In the genomic region with DNA sequence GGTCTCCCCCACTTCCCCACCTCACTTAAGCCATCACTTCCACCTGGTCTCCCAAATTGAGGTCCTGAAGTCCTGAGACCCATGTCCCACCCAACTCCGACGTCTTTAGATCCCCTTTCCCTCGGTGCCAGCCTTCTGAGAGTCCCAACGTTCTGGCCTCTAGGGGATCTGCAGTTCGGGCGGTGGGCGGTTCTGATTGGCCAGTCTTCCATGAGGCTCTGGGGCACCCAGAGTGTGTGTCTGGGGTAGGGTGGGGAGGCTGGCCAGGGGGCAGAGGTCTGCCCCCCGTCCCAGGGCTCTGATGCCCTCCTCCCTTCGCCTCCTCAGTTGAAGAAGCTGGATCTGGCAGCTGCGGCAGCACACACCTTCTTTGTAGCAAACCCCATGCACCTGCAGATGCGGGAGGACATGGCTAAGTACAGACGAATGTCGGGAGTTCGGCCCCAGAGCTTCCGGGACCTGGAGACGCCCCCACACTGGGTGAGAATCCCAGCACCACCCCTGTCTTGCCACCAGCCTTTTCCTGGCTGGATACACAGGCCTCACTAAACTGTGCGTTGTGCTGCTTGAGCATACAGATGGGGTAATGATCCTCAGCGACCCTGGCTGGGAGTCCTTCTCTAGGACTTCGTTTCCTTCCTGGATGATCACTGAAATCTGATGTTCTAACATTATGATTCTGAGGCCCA, we compare ENCODE assay signal across 8 cellular contexts. TPM values are rescaled to one million over a fixed set of nuclear protein-coding genes. Genes with fewer than 3 reads are reported as not detected.
DNase-seq lines count a peak whose midpoint lies in the region; ATAC-seq and TF ChIP-seq lines count a peak whose summit lies in the region.

No MANE protein-coding gene starts in this region.

- H3K27ac ChIP-seq in 22Rv1 (peak overlapping the region; percentile 92), tibial nerve (peak overlapping the region; percentile 73 to 95 (median 86))

- TF ChIP-seq EP300 in tibial nerve (IDR thresholded peaks at IDR 0.05): no peak

- no peak for TF ChIP-seq POLR2A in tibial nerve (IDR thresholded peaks at IDR 0.05)

- in situ Hi-C loops in astrocyte of the cerebellum (cut with HindIII; ENCODE audit: low sequenced_read_pairs): no loop called here
- in situ Hi-C loops in GM13976 (cut with MboI; ENCODE audit: low sequenced_read_pairs, unreplicated experiment): loop anchor here (10.0 kb wide), 1 partner anchor 75 kb away; a partner anchor contains a TSS

- peaks cover 0 to 42% (median 7%) of the 10 kb centered on the region in 4 donors for H3K4me1 ChIP-seq in tibial nerve

- whole genome bisulfite sequencing in tibial nerve, 2 donors: 40 to 52% methylated on average over 19 of the region's 19 CpGs

- ATAC-seq in HG02642 (IDR thresholded peaks at IDR 0.05; ENCODE audit: poor library complexity, unreplicated experiment) (no peak), HG03460 (IDR thresholded peaks at IDR 0.05; ENCODE audit: unreplicated experiment) (no peak)

- H3K27me3 ChIP-seq in kidney epithelial cell (ENCODE audit: control insufficient read depth, insufficient read depth, low read length) (no peaks in the 10 kb centered on the region), tibial nerve (peaks cover 0 to 6% of the 10 kb centered on the region in 2 donors)

- TF ChIP-seq CTCF in 22Rv1 (IDR thresholded peaks at IDR 0.05): no peak
- TF ChIP-seq CTCF in HFF-Myc (IDR thresholded peaks at IDR 0.05; ENCODE audit: low read depth, low read length, missing control alignments): peak; percentile 20
- peak; percentile 42 for TF ChIP-seq CTCF in astrocyte of the cerebellum (IDR thresholded peaks at IDR 0.05; ENCODE audit: low read depth, low read length, missing control alignments)
- TF ChIP-seq CTCF in kidney epithelial cell (IDR thresholded peaks at IDR 0.05; ENCODE audit: insufficient read depth, low read length, poor library complexity, severe bottlenecking): peak; percentile 32
- no peak for TF ChIP-seq CTCF in tibial nerve (IDR thresholded peaks at IDR 0.05)
- no peak for TF ChIP-seq CTCF in GM13976 (IDR thresholded peaks at IDR 0.05; ENCODE audit: borderline replicate concordance, control extremely low read depth, extremely low read depth, insufficient read depth, missing control alignments)

- H3K9me3 ChIP-seq in tibial nerve: no peaks in the 10 kb centered on the region

- H3K36me3 ChIP-seq in kidney epithelial cell (ENCODE audit: control insufficient read depth, insufficient read depth, low read length) (peaks cover 2% of the 10 kb centered on the region), tibial nerve (peaks cover 0 to 46% (median 0%) of the 10 kb centered on the region in 3 donors)

- H3K4me3 ChIP-seq in HFF-Myc (replicated peaks; ENCODE audit: low read depth, low read length) (peak overlapping the region; percentile 99), astrocyte of the cerebellum (ENCODE audit: low read depth, low read length) (peak overlapping the region; percentile 92), kidney epithelial cell (ENCODE audit: low read depth, low read length) (peak overlapping the region; percentile 86), tibial nerve (peak overlapping the region; percentile 57 to 92 (median 75))

- DNase-seq in HFF-Myc (ENCODE audit: extremely low read depth, low read depth) (no peak), astrocyte of the cerebellum (ENCODE audit: low read depth) (no peak), kidney epithelial cell (ENCODE audit: low read depth) (no peak), tibial nerve (ENCODE audit: low spot score in 2 of 2) (no peak), GM13976 (ENCODE audit: low spot score) (no peak)

RNA-seq across cellular contexts. Expression of a gene that starts 1.5 kb away (rescaled TPM):
- 21.8 and 27.7 TPM in 2 replicates for total RNA-seq in kidney epithelial cell
- 10 to 100 TPM; 14.6 to 45.8 (median 36.4) TPM for total RNA-seq in tibial nerve

RNA-seq across cellular contexts. Expression of a gene that starts 8.1 kb away (rescaled TPM):
- total RNA-seq in kidney epithelial cell (0.21 and 0.75 TPM in 2 replicates), tibial nerve (1 to 10 TPM; 1.3 to 5.4 (median 2.2) TPM)

RNA-seq across cellular contexts. Expression of a gene that starts 11.0 kb away (rescaled TPM):
- total RNA-seq in kidney epithelial cell (0.34 and 0.38 TPM in 2 replicates), tibial nerve (1 to 10 TPM in 3 of 4 donors, under 1 TPM in 1; 0.84 to 9.9 (median 5.6) TPM)

RNA-seq across cellular contexts. Expression of a gene that starts 21.4 kb away (rescaled TPM):
- 5.8 and 8.3 TPM in 2 replicates for total RNA-seq in kidney epithelial cell
- total RNA-seq in tibial nerve: 10 to 100 TPM in 1 of 4 donors, 1 to 10 TPM in 1, under 1 TPM in 2; 0.21 to 19.4 (median 3.6) TPM

RNA-seq across cellular contexts. Expression of a gene that starts 22.3 kb away (rescaled TPM):
- total RNA-seq in kidney epithelial cell: 70.1 and 77.2 TPM in 2 replicates
- total RNA-seq in tibial nerve: 10 to 100 TPM; 47.6 to 63.9 (median 56.8) TPM

Comparison
In these comparisons a context has a peak if more than half of its experiments do, and no peak if none do; other contexts are left out.
1. CTCF ChIP-seq: peak in HFF-Myc (single experiment), astrocyte of the cerebellum (single experiment) and kidney epithelial cell (single experiment); none in 22Rv1 (single experiment), tibial nerve (0 of 5) and GM13976 (single experiment).
2. Peak in every context shown above with its lines, with median percentiles within 50 percentile points of each other: H3K4me3 ChIP-seq.